ENCODE assay signal across 22 cellular contexts in genomic region chr9:81530846-81531245, GRCh38.
"Had no signal": no experiment of that assay in that cellular context is flagged by ENCODE, and none has a peak within 500 bp of the region (broad histone marks: within the 10 kb centered on the region; RNA-seq: fewer than 3 reads in every experiment).

No MANE protein-coding gene starts in this region.

- H3K27me3 Mint-ChIP-seq: activated naive CD8-positive, alpha-beta T cell treated with anti-CD3 and anti-CD28 coated beads, Interleukin-2, amount 10 ng/mL, durations not matched to agents 7 days and 5 days; T-helper 17 cell had no signal

- H3K9me3 ChIP-seq: adrenal gland, MG63 had no signal

- H3K4me3 Mint-ChIP-seq: activated CD4-positive, alpha-beta T cell treated with anti-CD3 and anti-CD28 coated beads for 36 hours; activated CD8-positive, alpha-beta T cell treated with anti-CD3 and anti-CD28 coated beads, Interleukin-2, amount 10 ng/mL, durations not matched to agents 7 days and 5 days; activated naive CD8-positive, alpha-beta T cell treated with anti-CD3 and anti-CD28 coated beads, Interleukin-2, amount 10 ng/mL, durations not matched to agents 7 days and 5 days; T-helper 17 cell had no signal

- DNase-seq: activated CD4-positive, alpha-beta T cell treated with anti-CD3 and anti-CD28 coated beads for 36 hours; activated CD4-positive, alpha-beta T cell treated with anti-CD3 and anti-CD28 coated beads, Interleukin-2, amount 50 U/mL, for 4 hours; activated CD8-positive, alpha-beta memory T cell treated with anti-CD3 and anti-CD28 coated beads, Interleukin-2, amount 50 U/mL, for 48 hours; activated CD8-positive, alpha-beta T cell treated with anti-CD3 and anti-CD28 coated beads, Interleukin-2, amount 10 ng/mL, durations not matched to agents 7 days and 5 days; activated naive CD4-positive, alpha-beta T cell treated with anti-CD3 and anti-CD28 coated beads, Interleukin-2, amount 50 U/mL, for 16 hours; activated naive CD8-positive, alpha-beta T cell treated with anti-CD3 and anti-CD28 coated beads, Interleukin-2, amount 10 ng/mL, durations not matched to agents 7 days and 5 days; activated T-cell treated with anti-CD3 and anti-CD28 coated beads, Interleukin-2, amount 50 U/mL, for 1 hour; anterior cingulate cortex; MG63; NCI-H1092 treated with DMSO at 0.1 percent for 48 hours; NCI-H1417 treated with DMSO at 0.1 percent for 48 hours; NCI-H1694; NCI-H2029; NCI-H2107; NCI-H2171 treated with DMSO at 0.1 percent for 48 hours; NCI-H226; NCI-H526; NCI-H774; SIG-M5; T-helper 17 cell; T-helper 9 cell had no signal

- H3K36me3 Mint-ChIP-seq: activated naive CD8-positive, alpha-beta T cell treated with anti-CD3 and anti-CD28 coated beads, Interleukin-2, amount 10 ng/mL, durations not matched to agents 7 days and 5 days had no signal

- H3K36me3 ChIP-seq: adrenal gland, MG63 had no signal

- H3K9me3 Mint-ChIP-seq: activated naive CD8-positive, alpha-beta T cell treated with anti-CD3 and anti-CD28 coated beads, Interleukin-2, amount 10 ng/mL, durations not matched to agents 7 days and 5 days had no signal

- H3K27ac Mint-ChIP-seq: activated CD4-positive, alpha-beta T cell treated with anti-CD3 and anti-CD28 coated beads for 36 hours; activated CD8-positive, alpha-beta T cell treated with anti-CD3 and anti-CD28 coated beads, Interleukin-2, amount 10 ng/mL, durations not matched to agents 7 days and 5 days; activated naive CD8-positive, alpha-beta T cell treated with anti-CD3 and anti-CD28 coated beads, Interleukin-2, amount 10 ng/mL, durations not matched to agents 7 days and 5 days; T-helper 17 cell had no signal

- H3K4me3 ChIP-seq: adrenal gland, MG63 had no signal

- H3K27ac ChIP-seq: adrenal gland had no signal

- ATAC-seq: activated CD4-positive, alpha-beta T cell treated with anti-CD3 and anti-CD28 coated beads for 36 hours; activated CD8-positive, alpha-beta T cell treated with anti-CD3 and anti-CD28 coated beads, Interleukin-2, amount 10 ng/mL, durations not matched to agents 7 days and 5 days; T-helper 17 cell had no signal

- H3K4me1 Mint-ChIP-seq: activated CD4-positive, alpha-beta T cell treated with anti-CD3 and anti-CD28 coated beads for 36 hours; activated naive CD8-positive, alpha-beta T cell treated with anti-CD3 and anti-CD28 coated beads, Interleukin-2, amount 10 ng/mL, durations not matched to agents 7 days and 5 days; T-helper 17 cell had no signal

- H3K27me3 ChIP-seq: adrenal gland, MG63 had no signal
